Comparison of ENCODE assay signal across 23 cellular contexts in the genomic region with DNA sequence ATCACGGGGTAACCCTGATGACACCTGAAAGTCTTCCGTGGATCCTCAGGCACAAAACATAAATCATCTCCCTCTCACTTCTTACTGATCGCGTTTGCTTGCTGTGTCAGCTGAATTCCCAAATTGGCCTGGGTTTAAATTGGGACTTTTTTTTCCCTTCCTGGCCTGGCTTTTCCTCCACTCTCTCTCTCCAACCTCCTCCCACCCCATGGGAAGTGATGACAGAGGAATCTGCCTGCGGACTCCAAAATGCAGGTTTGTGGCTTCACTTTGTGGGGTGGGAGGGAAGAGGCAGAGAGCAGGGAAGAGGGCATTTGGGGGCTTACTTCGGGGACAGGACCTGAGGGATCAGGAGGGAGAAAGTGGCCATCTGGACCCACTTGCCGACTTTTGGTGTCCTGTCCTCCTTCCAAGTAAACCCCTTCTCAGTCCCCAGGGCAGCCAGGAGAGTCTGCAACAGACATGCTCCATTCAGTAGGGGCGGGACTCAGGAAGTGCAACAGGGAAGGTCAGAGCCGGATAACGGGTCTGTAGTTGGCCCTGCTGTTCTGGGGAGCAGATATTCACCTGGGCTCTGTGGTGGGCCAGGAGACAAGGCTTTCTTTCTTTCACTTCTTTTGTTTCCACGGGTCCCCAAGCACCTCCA.
DNase-seq lines count a peak whose midpoint lies in the region; ATAC-seq, FAIRE-seq and TF ChIP-seq lines count a peak whose summit lies in the region.
"Had no signal": no experiment of that assay in that cellular context is flagged by ENCODE, and none has a peak within 500 bp of the region (broad histone marks: within the 10 kb centered on the region; RNA-seq: fewer than 3 reads in every experiment).

No MANE protein-coding gene starts in this region.

- no peaks in the 10 kb centered on the region for H3K4me1 ChIP-seq in A549
- no peaks in the 10 kb centered on the region for H3K4me1 ChIP-seq in esophagus (ENCODE audit: control insufficient read depth in 2 of 2, insufficient read depth in 2 of 2, low read length in 1 of 2)
- H3K4me1 ChIP-seq in ovary (ENCODE audit: insufficient read depth) = peaks cover 20% of the 10 kb centered on the region
- H3K4me1 ChIP-seq: body of pancreas, foreskin keratinocyte had no signal

- intact Hi-C loops in ovary (cut with DNase I) = no loop called here

- TF ChIP-seq CTCF in A549 (IDR thresholded peaks at IDR 0.05) (no peak), WERI-Rb-1 (IDR thresholded peaks at IDR 0.05; ENCODE audit: low read depth, low read length) (no peak), ovary (IDR thresholded peaks at IDR 0.05) (no peak)

- TF ChIP-seq POLR2A in A549 (IDR thresholded peaks at IDR 0.05; ENCODE audit: low read length) (no peak), ovary (IDR thresholded peaks at IDR 0.05) (no peak)

- no peak overlapping the region for H3K27ac ChIP-seq in A549
- H3K27ac ChIP-seq in WERI-Rb-1 = no peak overlapping the region
- peak overlapping the region; percentile 30 to 61 for H3K27ac ChIP-seq in esophagus (ENCODE audit: low read depth in 2 of 2, low read length in 1 of 2)
- H3K27ac ChIP-seq in ovary = peak overlapping the region; percentile 7 to 69
- H3K27ac ChIP-seq: body of pancreas, C4-2B, foreskin keratinocyte, HL-60 had no signal

- no peaks in the 10 kb centered on the region for H3K36me3 ChIP-seq in WERI-Rb-1
- H3K36me3 ChIP-seq in esophagus (ENCODE audit: control insufficient read depth in 2 of 2, insufficient read depth in 2 of 2, low read length in 1 of 2) = no peaks in the 10 kb centered on the region
- H3K36me3 ChIP-seq in ovary = no peaks in the 10 kb centered on the region

- DNase-seq in A549 (ENCODE audit: low read depth in 1 of 2, low spot score in 1 of 2) (no peak), WERI-Rb-1 (peak; percentile 25), ovary (peak in 3 of 5 donors; percentile 34 to 58 (median 47)), EL (no peak), NOMO-1 (lab: John Stamatoyannopoulos, UW; ENCODE audit: unreplicated experiment in 2 of 2) (no peak)
- DNase-seq: activated effector memory CD4-positive, alpha-beta T cell treated with anti-CD3 and anti-CD28 coated beads, Interleukin-2, amount 50 U/mL, for 16 hours; activated naive CD8-positive, alpha-beta T cell treated with anti-CD3 and anti-CD28 coated beads, Interleukin-2, amount 10 ng/mL, durations not matched to agents 7 days and 5 days; body of pancreas; DND-41; foreskin keratinocyte; Karpas-422; naive B cell; NCI-H1436 treated with DMSO at 0.1 percent for 48 hours; NCI-H2107; NCI-H774; stimulated activated CD4-positive, alpha-beta T cell treated with anti-CD3 and anti-CD28 coated beads, Interleukin-2, amount 100 ng/mL, for 24 hours had no signal

- H3K9me3 ChIP-seq in A549 (peaks cover 6% of the 10 kb centered on the region; the same call in 1 of the 3 replicates), WERI-Rb-1 (ENCODE audit: severe bottlenecking) (no peaks in the 10 kb centered on the region), esophagus (ENCODE audit: control insufficient read depth in 2 of 2, insufficient read depth in 1 of 2, low read depth in 1 of 2, low read length in 1 of 2) (no peaks in the 10 kb centered on the region), ovary (no peaks in the 10 kb centered on the region)
- H3K9me3 ChIP-seq: body of pancreas had no signal

- CTCF ChIA-PET in A549 (lab: Yijun Ruan, JAX) = interaction anchor here (1.0 to 1.3 kb wide), 2 partner anchors 9 to 27 kb away, joined by 3 to 5 read pairs; no protein-coding TSS in a partner anchor

- H3K4me3 ChIP-seq in A549 (no peak overlapping the region), WERI-Rb-1 (ENCODE audit: low read depth, low read length) (no peak overlapping the region), esophagus (ENCODE audit: low read depth in 1 of 2, low read length in 2 of 2) (no peak overlapping the region), ovary (no peak overlapping the region)
- H3K4me3 ChIP-seq: body of pancreas, smooth muscle cell had no signal

- TF ChIP-seq EP300 in A549 (IDR thresholded peaks at IDR 0.05) = no peak
- TF ChIP-seq EP300 in ovary (IDR thresholded peaks at IDR 0.05) = no peak

- no peak overlapping the region for H3K4me2 ChIP-seq in A549
- H3K4me2 ChIP-seq: smooth muscle cell had no signal

- no peaks in the 10 kb centered on the region for H3K27me3 ChIP-seq in WERI-Rb-1 (ENCODE audit: insufficient read depth, low read depth, severe bottlenecking)
- no peaks in the 10 kb centered on the region for H3K27me3 ChIP-seq in esophagus (ENCODE audit: control insufficient read depth in 1 of 2, insufficient read depth in 2 of 2, low read length in 2 of 2)
- H3K27me3 ChIP-seq in ovary = no peaks in the 10 kb centered on the region
- H3K27me3 ChIP-seq: body of pancreas, foreskin keratinocyte had no signal

- no peak for TF ChIP-seq RAD21 in A549 (conservative IDR thresholded peaks at IDR 0.05 in 1 of 2, IDR thresholded peaks at IDR 0.05 in 1 of 2)

- ATAC-seq in A549 = no peak
- ATAC-seq in GM18502 (IDR thresholded peaks at IDR 0.05; ENCODE audit: poor library complexity, unreplicated experiment) = no peak
- ATAC-seq in HG02759 (IDR thresholded peaks at IDR 0.05; ENCODE audit: unreplicated experiment) = no peak
- ATAC-seq: activated CD4-positive, CD25-positive, alpha-beta regulatory T cell treated with anti-CD3 and anti-CD28 coated beads, Interleukin-2, amount 50 U/mL, for 24 hours; foreskin keratinocyte had no signal

- FAIRE-seq in A549 (lab: Jason Lieb, UNC) = no peak

- POLR2A ChIA-PET in A549 (lab: Yijun Ruan, JAX) = no interaction called here

- 43% methylated on average over 11 of the region's 11 CpGs for WGBS in A549 (ENCODE audit: missing lambda C conversion rate)
- WGBS in esophagus, 2 donors = 47 to 49% methylated on average over 11 of the region's 11 CpGs
- WGBS in ovary, 3 donors = 36 to 46% (median 41%) methylated on average over 11 of the region's 11 CpGs

TF ChIP-seq in A549, 52 proteins besides CTCF, POLR2A, EP300 and RAD21:
- TF ChIP-seq ZFP36 (IDR thresholded peaks at IDR 0.05; ENCODE audit: borderline replicate concordance, partially characterized antibody) (no peak), MAFK (IDR thresholded peaks at IDR 0.05; ENCODE audit: partially characterized antibody) (peak; percentile 19)

Comparison
In these comparisons a context has a peak if more than half of its experiments do, and no peak if none do; other contexts are left out.
1. DNase-seq: peak in WERI-Rb-1 (single experiment) and ovary (3 of 5); none in A549 (0 of 2), EL (single experiment) and NOMO-1 (0 of 2).
2. H3K27ac ChIP-seq: peak in esophagus (2 of 2) and ovary (2 of 2); none in A549 (0 of 2) and WERI-Rb-1 (single experiment).